In the genomic region with DNA sequence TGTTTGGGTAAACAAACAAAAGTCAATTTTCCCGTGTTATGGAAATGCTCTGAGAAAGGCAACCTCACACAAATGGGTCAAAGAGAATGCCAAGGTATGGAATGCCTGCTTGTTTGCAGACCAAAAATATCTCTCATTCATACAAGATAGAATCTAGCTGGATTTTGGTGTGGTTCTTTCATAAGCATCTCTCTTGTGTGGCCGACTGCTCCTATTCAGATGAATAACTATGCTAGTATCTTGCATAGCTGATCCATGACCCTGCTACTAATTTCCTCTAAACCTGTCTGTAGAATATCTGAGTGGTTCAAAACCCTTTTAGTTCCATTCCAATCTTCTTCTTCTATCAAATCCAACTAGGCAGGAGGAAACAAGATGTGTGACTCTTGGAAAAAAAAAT, we compare ENCODE assay signal across 18 cellular contexts. TPM values are rescaled to one million over a fixed set of nuclear protein-coding genes. Genes with fewer than 3 reads are reported as not detected.
DNase-seq lines count a peak whose midpoint lies in the region; ATAC-seq and TF ChIP-seq lines count a peak whose summit lies in the region.
"Had no signal": no experiment of that assay in that cellular context is flagged by ENCODE, and none has a peak within 500 bp of the region (broad histone marks: within the 10 kb centered on the region; RNA-seq: fewer than 3 reads in every experiment).

No MANE protein-coding gene starts in this region.

- ATAC-seq in GM21515 (IDR thresholded peaks at IDR 0.05; ENCODE audit: unreplicated experiment) = no peak

- TF ChIP-seq POLR2A in stomach (IDR thresholded peaks at IDR 0.05) = no peak

- TF ChIP-seq CTCF in HFFc6 (IDR thresholded peaks at IDR 0.05) (no peak), stomach (IDR thresholded peaks at IDR 0.05) (no peak)

- H3K4me1 ChIP-seq in adipocyte (ENCODE audit: control insufficient read depth, insufficient read depth, low read length) = peaks cover 47% of the 10 kb centered on the region
- peaks cover 58% of the 10 kb centered on the region for H3K4me1 ChIP-seq in iPS-18a (ENCODE audit: control insufficient read depth, low read depth, low read length)
- H3K4me1 ChIP-seq in stomach = peaks cover 8 to 50% (median 29%) of the 10 kb centered on the region in 4 donors

- no peaks in the 10 kb centered on the region; the same call in 1 of the 2 replicates for H3K27me3 Mint-ChIP-seq in HFFc6 (ENCODE audit: insufficient read depth)
- H3K27me3 Mint-ChIP-seq: activated naive CD8-positive, alpha-beta T cell treated with anti-CD3 and anti-CD28 coated beads, Interleukin-2, amount 10 ng/mL, durations not matched to agents 7 days and 5 days had no signal

- no peaks in the 10 kb centered on the region for H3K36me3 Mint-ChIP-seq in HFFc6 (ENCODE audit: low read depth)
- H3K36me3 Mint-ChIP-seq: activated naive CD8-positive, alpha-beta T cell treated with anti-CD3 and anti-CD28 coated beads, Interleukin-2, amount 10 ng/mL, durations not matched to agents 7 days and 5 days; CD4-positive, CD25-positive, alpha-beta regulatory T cell had no signal

- peaks cover 6% of the 10 kb centered on the region for H3K4me1 Mint-ChIP-seq in HFFc6 (ENCODE audit: low read depth)
- H3K4me1 Mint-ChIP-seq: activated naive CD8-positive, alpha-beta T cell treated with anti-CD3 and anti-CD28 coated beads, Interleukin-2, amount 10 ng/mL, durations not matched to agents 7 days and 5 days; CD4-positive, CD25-positive, alpha-beta regulatory T cell had no signal

- intact Hi-C loops in stomach (cut with DNase I; ENCODE audit: low total_unique reads) = no loop called here

- 26 to 62% (median 56%) methylated on average over 2 of the region's 2 CpGs for WGBS in stomach, 5 donors

- DNase-seq in HFFc6 (peak; percentile 37), adipocyte (ENCODE audit: low read depth) (peak; percentile 53), stomach (no peak), kidney glomerular epithelial cell (lab: John Stamatoyannopoulos, UW) (no peak), NCI-H524 treated with DMSO at 0.1 percent for 48 hours (lab: John Stamatoyannopoulos, UW) (no peak)
- DNase-seq in stimulated activated CD4-positive, alpha-beta T cell treated with anti-CD3 and anti-CD28 coated beads, Interleukin-4, amount 100 ng/mL, for 1 hour = no peak
- DNase-seq: activated CD4-positive, alpha-beta T cell treated with anti-CD3 and anti-CD28 coated beads for 1 hour; activated naive CD8-positive, alpha-beta T cell treated with anti-CD3 and anti-CD28 coated beads, Interleukin-2, amount 10 ng/mL, durations not matched to agents 7 days and 5 days; CD4-positive, CD25-positive, alpha-beta regulatory T cell; DND-41; OCI-M1; ovary; stimulated activated CD4-positive, alpha-beta T cell treated with anti-CD3 and anti-CD28 coated beads, Interleukin-15, amount 100 ng/mL, for 24 hours; testis had no signal

- H3K9ac ChIP-seq in adipocyte (ENCODE audit: low read length) (peak overlapping the region; percentile 82), iPS-18a (ENCODE audit: low read length) (peak overlapping the region; percentile 24)
- H3K9ac ChIP-seq: KMS-11 had no signal

- no peak overlapping the region for H3K27ac Mint-ChIP-seq in HFFc6
- H3K27ac Mint-ChIP-seq: activated naive CD8-positive, alpha-beta T cell treated with anti-CD3 and anti-CD28 coated beads, Interleukin-2, amount 10 ng/mL, durations not matched to agents 7 days and 5 days; CD4-positive, CD25-positive, alpha-beta regulatory T cell; T-helper 1 cell treated with Interleukin-12 subunit alpha and Interleukin-12 subunit beta and Interleukin-4 antibody, amounts not matched to agents 30 μg/mL and 1 μg/mL, for 36 hours had no signal

- H3K4me3 ChIP-seq in adipocyte (ENCODE audit: low read length) = peak overlapping the region; percentile 59
- no peak overlapping the region for H3K4me3 ChIP-seq in iPS-18a (ENCODE audit: low read length)
- H3K4me3 ChIP-seq in stomach = no peak overlapping the region
- H3K4me3 ChIP-seq: ovary, testis had no signal

- H3K9me3 Mint-ChIP-seq in HFFc6 = no peaks in the 10 kb centered on the region
- H3K9me3 Mint-ChIP-seq: activated naive CD8-positive, alpha-beta T cell treated with anti-CD3 and anti-CD28 coated beads, Interleukin-2, amount 10 ng/mL, durations not matched to agents 7 days and 5 days; T-helper 1 cell treated with Interleukin-12 subunit alpha and Interleukin-12 subunit beta and Interleukin-4 antibody, amounts not matched to agents 30 μg/mL and 1 μg/mL, for 36 hours had no signal

- no peaks in the 10 kb centered on the region for H3K36me3 ChIP-seq in adipocyte (ENCODE audit: control insufficient read depth, insufficient read depth, low read length, severe bottlenecking)
- H3K36me3 ChIP-seq in iPS-18a (ENCODE audit: control insufficient read depth, low read depth, low read length) = no peaks in the 10 kb centered on the region
- H3K36me3 ChIP-seq in stomach = no peaks in the 10 kb centered on the region
- H3K36me3 ChIP-seq: ovary had no signal

- H3K4me3 Mint-ChIP-seq in HFFc6 = no peak overlapping the region
- H3K4me3 Mint-ChIP-seq: activated naive CD8-positive, alpha-beta T cell treated with anti-CD3 and anti-CD28 coated beads, Interleukin-2, amount 10 ng/mL, durations not matched to agents 7 days and 5 days; CD4-positive, CD25-positive, alpha-beta regulatory T cell; T-helper 1 cell treated with Interleukin-12 subunit alpha and Interleukin-12 subunit beta and Interleukin-4 antibody, amounts not matched to agents 30 μg/mL and 1 μg/mL, for 36 hours had no signal

- H3K27me3 ChIP-seq in adipocyte (replicated peaks; ENCODE audit: control insufficient read depth, insufficient read depth, low read length) = no peaks in the 10 kb centered on the region
- no peaks in the 10 kb centered on the region for H3K27me3 ChIP-seq in iPS-18a (ENCODE audit: control insufficient read depth, insufficient read depth, low read length)
- H3K27me3 ChIP-seq in stomach = no peaks in the 10 kb centered on the region
- H3K27me3 ChIP-seq: ovary, testis had no signal

- H3K27ac ChIP-seq in iPS-18a (ENCODE audit: low read length) (peak overlapping the region; percentile 70), stomach (peak overlapping the region in 4 of 5 donors; percentile 57 to 81 (median 67))
- H3K27ac ChIP-seq: KMS-11 had no signal

- TF ChIP-seq EP300 in stomach (IDR thresholded peaks at IDR 0.05) = no peak

- no peaks in the 10 kb centered on the region for H3K9me3 ChIP-seq in adipocyte (ENCODE audit: control insufficient read depth, low read length)
- H3K9me3 ChIP-seq in iPS-18a (ENCODE audit: control insufficient read depth, low read depth, low read length) = no peaks in the 10 kb centered on the region
- H3K9me3 ChIP-seq in stomach = no peaks in the 10 kb centered on the region
- H3K9me3 ChIP-seq: ovary, testis had no signal

RNA-seq across cellular contexts. Expression of a gene that starts 28.2 kb away (rescaled TPM):
- 1 to 10 TPM in 2 of 6 experiments, under 1 TPM in 4; 0.48 to 3.6 (median 0.72) TPM for total RNA-seq in HFFc6 (2021; fragmentation: NEBNext Ultra II Directional; extraction: Animal tissue kit (Norgen Biotek cat#: 25700))
- total RNA-seq in stomach = 100 to 1,000 TPM in 4 of 5 donors, 1 to 10 TPM in 1; 9.0 to 908 (median 235) TPM
- polyA plus RNA-seq in stomach = 10 to 100 TPM; 20.0 to 31.2 (median 23.8) TPM
- total RNA-seq: activated naive CD8-positive, alpha-beta T cell treated with anti-CD3 and anti-CD28 coated beads, Interleukin-2, amount 10 ng/mL, durations not matched to agents 7 days and 5 days had no signal
- polyA plus RNA-seq: CD4-positive, CD25-positive, alpha-beta regulatory T cell had no signal

Comparison
In these comparisons a context has a peak if more than half of its experiments do, and no peak if none do; other contexts are left out.
1. DNase-seq: peak in HFFc6 (single experiment) and adipocyte (single experiment); none in stomach (single experiment), kidney glomerular epithelial cell (single experiment), NCI-H524 treated with DMSO at 0.1 percent for 48 hours (single experiment) and stimulated activated CD4-positive, alpha-beta T cell treated with anti-CD3 and anti-CD28 coated beads, Interleukin-4, amount 100 ng/mL, for 1 hour (single experiment).